In genomic region chr7:3549598-3549997, GRCh38 we compare ENCODE assay signal across 18 cellular contexts.
DNase-seq lines count a peak whose midpoint lies in the region; ATAC-seq, FAIRE-seq and TF ChIP-seq lines count a peak whose summit lies in the region.
"Had no signal": no experiment of that assay in that cellular context is flagged by ENCODE, and none has a peak within 500 bp of the region (broad histone marks: within the 10 kb centered on the region; RNA-seq: fewer than 3 reads in every experiment).

No MANE protein-coding gene starts in this region.

- no TSS peak for BruUV-seq in endothelial cell of umbilical vein (replicated peaks; lab: Mats Ljungman, UMichigan)

- H3K4me3 Mint-ChIP-seq in GM23338 = no peak overlapping the region
- H3K4me3 Mint-ChIP-seq: CD14-positive monocyte; CD8-positive, alpha-beta T cell had no signal

- H3K9ac ChIP-seq in SK-N-MC (ENCODE audit: insufficient read length) (no peak overlapping the region), endothelial cell of umbilical vein (replicated peaks; ENCODE audit: extremely low read depth, insufficient read depth, low read length) (no peak overlapping the region), smooth muscle cell (ENCODE audit: low read depth) (no peak overlapping the region)

- no peaks in the 10 kb centered on the region for H3K36me3 Mint-ChIP-seq in GM23338 (ENCODE audit: low read depth)
- H3K36me3 Mint-ChIP-seq: CD14-positive monocyte; CD8-positive, alpha-beta T cell had no signal

- no peaks in the 10 kb centered on the region for H3F3A ChIP-seq in GM23338 (replicated peaks; ENCODE audit: low read depth)
- H3F3A ChIP-seq in smooth muscle cell (ENCODE audit: low read depth) = no peaks in the 10 kb centered on the region

- POLR2A ChIA-PET in endothelial cell of umbilical vein (lab: Charles Lee) = no interaction called here

- no peaks in the 10 kb centered on the region for H3K9me1 ChIP-seq in endothelial cell of umbilical vein (replicated peaks; ENCODE audit: control insufficient read depth, extremely low read depth, insufficient read depth, low read length)

- CTCF ChIA-PET in endothelial cell of umbilical vein (lab: Charles Lee) = interaction anchor here (0.7 to 1.6 kb wide), 3 partner anchors 12 to 59 kb away, joined by 3 read pairs; no protein-coding TSS in a partner anchor

- TF ChIP-seq CTCF in GM23338 (conservative IDR thresholded peaks at IDR 0.05; ENCODE audit: low read depth in 2 of 2) = no peak
- no peak for TF ChIP-seq CTCF in endothelial cell of umbilical vein (IDR thresholded peaks at IDR 0.05; ENCODE audit: extremely low read depth in 1 of 2, insufficient read depth in 1 of 2, low read depth in 1 of 2, low read length in 2 of 2)
- no peak for TF ChIP-seq CTCF in pancreas (IDR thresholded peaks at IDR 0.05)
- no peak for TF ChIP-seq CTCF in foreskin fibroblast (IDR thresholded peaks at IDR 0.05; ENCODE audit: low read depth, low read length)
- TF ChIP-seq CTCF in smooth muscle cell (IDR thresholded peaks at IDR 0.05; ENCODE audit: borderline replicate concordance, insufficient read depth, poor library complexity, severe bottlenecking) = no peak

- H3K9me3 ChIP-seq in SK-N-MC (ENCODE audit: low read depth, low read length) (0 out of 2 replicates have a peak, but pooled peaks cover 3% of the 10 kb centered on the region), endothelial cell of umbilical vein (replicated peaks; ENCODE audit: control insufficient read depth, insufficient read depth, low read length) (no peaks in the 10 kb centered on the region), pancreas (no peaks in the 10 kb centered on the region), smooth muscle cell (replicated peaks; ENCODE audit: low read depth) (no peaks in the 10 kb centered on the region)

- H3K9me3 Mint-ChIP-seq in GM23338 = no peaks in the 10 kb centered on the region; the same call in 2 of the 3 replicates
- H3K9me3 Mint-ChIP-seq: CD8-positive, alpha-beta T cell had no signal

- peak overlapping the region; percentile 72 for H3K27ac ChIP-seq in GM23338 (ENCODE audit: low read depth)
- peak overlapping the region; percentile 56; the same call in 1 of the 2 replicates for H3K27ac ChIP-seq in SK-N-MC
- H3K27ac ChIP-seq in endothelial cell of umbilical vein (ENCODE audit: insufficient read depth, low read depth, low read length) = no peak overlapping the region
- peak overlapping the region in 2 of 4 donors; percentile 6 to 8 for H3K27ac ChIP-seq in pancreas
- H3K27ac ChIP-seq in smooth muscle cell (ENCODE audit: low read depth) = no peak overlapping the region
- H3K27ac ChIP-seq: 22Rv1 had no signal

- no peaks in the 10 kb centered on the region for H4K20me1 ChIP-seq in GM23338 (replicated peaks; ENCODE audit: insufficient read depth)
- no peaks in the 10 kb centered on the region for H4K20me1 ChIP-seq in endothelial cell of umbilical vein (replicated peaks; ENCODE audit: control insufficient read depth, extremely low read depth, insufficient read depth, low read length)
- H4K20me1 ChIP-seq in smooth muscle cell (ENCODE audit: low read depth) = no peaks in the 10 kb centered on the region

- TF ChIP-seq POLR2A in endothelial cell of umbilical vein (IDR thresholded peaks at IDR 0.05; ENCODE audit: low read depth, low read length) = no peak

- H3K4me3 ChIP-seq in GM23338 (peak overlapping the region; percentile 31; the same call in 1 of the 2 replicates), SK-N-MC (no peak overlapping the region), endothelial cell of umbilical vein (replicated peaks in 1 of 3; ENCODE audit: insufficient read depth in 1 of 3, low read depth in 1 of 3, low read length in 3 of 3) (no peak overlapping the region), pancreas (peak overlapping the region in 1 of 4 donors; percentile 2), foreskin fibroblast (ENCODE audit: low read depth in 1 of 2, low read length in 2 of 2) (no peak overlapping the region), smooth muscle cell (no peak overlapping the region)

- peaks cover 45% of the 10 kb centered on the region for H3K4me1 ChIP-seq in GM23338 (ENCODE audit: insufficient read depth)
- no peaks in the 10 kb centered on the region for H3K4me1 ChIP-seq in endothelial cell of umbilical vein (ENCODE audit: control insufficient read depth, extremely low read depth, insufficient read depth, low read length)
- H3K4me1 ChIP-seq in pancreas = peaks cover 0 to 29% (median 0%) of the 10 kb centered on the region in 3 donors
- H3K4me1 ChIP-seq in smooth muscle cell (ENCODE audit: low read depth) = no peaks in the 10 kb centered on the region

- H3K9me2 ChIP-seq in GM23338 (ENCODE audit: insufficient read depth) = no peaks in the 10 kb centered on the region

- DNase-seq in GM23338 (ENCODE audit: low spot score) = no peak
- no peak for DNase-seq in SK-N-MC (ENCODE audit: low read depth, low spot score)
- DNase-seq in endothelial cell of umbilical vein (ENCODE audit: low read depth, low spot score) = peak; percentile 5
- DNase-seq in pancreas = no peak
- no peak for DNase-seq in foreskin fibroblast
- no peak for DNase-seq in smooth muscle cell (lab: John Stamatoyannopoulos, UW; ENCODE audit: unreplicated experiment)
- DNase-seq: CD8-positive, alpha-beta T cell; COR-L47; DMS153; DMS79 treated with DMSO at 0.1 percent for 48 hours; EL had no signal

- peak overlapping the region; percentile 68 for H3K4me2 ChIP-seq in GM23338
- H3K4me2 ChIP-seq in endothelial cell of umbilical vein (ENCODE audit: insufficient read depth, low read length) = no peak overlapping the region
- no peak overlapping the region for H3K4me2 ChIP-seq in smooth muscle cell

- H3K27me3 ChIP-seq in GM23338 (ENCODE audit: insufficient read depth) (no peaks in the 10 kb centered on the region), endothelial cell of umbilical vein (ENCODE audit: control insufficient read depth in 2 of 2, insufficient read depth in 2 of 2, low read length in 2 of 2) (no peaks in the 10 kb centered on the region), pancreas (no peaks in the 10 kb centered on the region), smooth muscle cell (ENCODE audit: low read depth) (no peaks in the 10 kb centered on the region)

- H3K27ac Mint-ChIP-seq in GM23338 = peak overlapping the region; percentile 83
- H3K27ac Mint-ChIP-seq: CD14-positive monocyte; CD8-positive, alpha-beta T cell had no signal

- intact Hi-C loops in endothelial cell of umbilical vein (cut with micrococcal nuclease) (no loop called here), pancreas (cut with DNase I) (no loop called here)

- peaks cover 4% of the 10 kb centered on the region for H3K27me3 Mint-ChIP-seq in GM23338 (ENCODE audit: insufficient read depth, low read depth, poor library complexity)

- H2AFZ ChIP-seq in GM23338 (no peak overlapping the region), endothelial cell of umbilical vein (ENCODE audit: low read depth, low read length) (no peak overlapping the region), smooth muscle cell (ENCODE audit: low read depth) (no peak overlapping the region)

- 18 to 20% methylated on average over 2 of the region's 2 CpGs for WGBS in pancreas, 2 donors
- 80% methylated on average over 2 of the region's 2 CpGs for WGBS in smooth muscle cell (ENCODE audit: low lambda C conversion rate)

- H3K79me2 ChIP-seq in GM23338 (replicated peaks; ENCODE audit: insufficient read depth) (no peaks in the 10 kb centered on the region), endothelial cell of umbilical vein (ENCODE audit: control insufficient read depth, insufficient read depth, low read length) (no peaks in the 10 kb centered on the region), smooth muscle cell (ENCODE audit: low read depth) (no peaks in the 10 kb centered on the region)

- FAIRE-seq in endothelial cell of umbilical vein (lab: Jason Lieb, UNC) (no peak), pancreas (lab: Jason Lieb, UNC) (no peak)
- FAIRE-seq: D721Med, G401.6, GM12891, HepG2 had no signal

- no peak for ATAC-seq in GM23338
- ATAC-seq in pancreas = peak; percentile 48 to 72 (median 62)
- no peak for ATAC-seq in HG03432 (IDR thresholded peaks at IDR 0.05; ENCODE audit: unreplicated experiment)
- ATAC-seq: CD8-positive, alpha-beta T cell; HepG2 had no signal

- dilution Hi-C loops in endothelial cell of umbilical vein (cut with MboI; ENCODE audit: extremely low pct_ligation_motif_present, low sequenced_read_pairs) = no loop called here

- H3K36me3 ChIP-seq in GM23338 (ENCODE audit: insufficient read depth) = no peaks in the 10 kb centered on the region
- peaks cover 24% of the 10 kb centered on the region for H3K36me3 ChIP-seq in SK-N-MC (ENCODE audit: insufficient read depth, low read length)
- H3K36me3 ChIP-seq in endothelial cell of umbilical vein (ENCODE audit: control insufficient read depth in 2 of 2, extremely low read depth in 1 of 2, insufficient read depth in 2 of 2, low read length in 2 of 2) = no peaks in the 10 kb centered on the region
- H3K36me3 ChIP-seq in pancreas = no peaks in the 10 kb centered on the region
- H3K36me3 ChIP-seq in smooth muscle cell (ENCODE audit: low read depth) = no peaks in the 10 kb centered on the region

- H3K4me1 Mint-ChIP-seq in GM23338 = peaks cover 43% of the 10 kb centered on the region
- H3K4me1 Mint-ChIP-seq: CD14-positive monocyte had no signal

TF ChIP-seq in GM23338, 12 proteins besides CTCF, POLR2A, EP300 and RAD21 (continues in another document):
- TF ChIP-seq CREB1 (CRISPR knock-in tag; IDR thresholded peaks at IDR 0.05; ENCODE audit: low read depth) (no peak), NANOG (IDR thresholded peaks at IDR 0.05; ENCODE audit: borderline replicate concordance) (no peak), ZNF114 (CRISPR knock-in tag; IDR thresholded peaks at IDR 0.05) (no peak)

TF ChIP-seq in endothelial cell of umbilical vein, 7 proteins besides CTCF, POLR2A, EP300 and RAD21:
- no peak for TF ChIP-seq MYC (IDR thresholded peaks at IDR 0.05; ENCODE audit: low read depth, low read length)
- TF ChIP-seq MAX (IDR thresholded peaks at IDR 0.05; ENCODE audit: insufficient read depth, insufficient read length) = no peak
- TF ChIP-seq GATA2 (IDR thresholded peaks at IDR 0.05; ENCODE audit: insufficient read depth, insufficient read length, low read depth, low read length) = no peak
- no peak for TF ChIP-seq POLR2AphosphoS5 (IDR thresholded peaks at IDR 0.05; ENCODE audit: insufficient read depth, low read depth, low read length)
- no peak for TF ChIP-seq FOS (IDR thresholded peaks at IDR 0.05; ENCODE audit: borderline replicate concordance, insufficient read depth, low read length)
- no peak for TF ChIP-seq EZH2 (IDR thresholded peaks at IDR 0.05; ENCODE audit: borderline replicate concordance, low read depth, low read length, severe bottlenecking)
- no peak for TF ChIP-seq JUN (IDR thresholded peaks at IDR 0.05; ENCODE audit: borderline replicate concordance, insufficient read depth, insufficient read length, low read depth)
TF ChIP-seq in endothelial cell of umbilical vein: peak in this region for 0.

Comparison
In these comparisons a context has a peak if more than half of its experiments do, and no peak if none do; other contexts are left out.
1. ATAC-seq: peak in pancreas (4 of 4); none in GM23338 (single experiment) and HG03432 (single experiment).
2. H3K27ac ChIP-seq: peak in GM23338 (single experiment) and SK-N-MC (single experiment); none in endothelial cell of umbilical vein (single experiment) and smooth muscle cell (single experiment).